Comparison of ENCODE assay signal across 23 cellular contexts in the genomic region with DNA sequence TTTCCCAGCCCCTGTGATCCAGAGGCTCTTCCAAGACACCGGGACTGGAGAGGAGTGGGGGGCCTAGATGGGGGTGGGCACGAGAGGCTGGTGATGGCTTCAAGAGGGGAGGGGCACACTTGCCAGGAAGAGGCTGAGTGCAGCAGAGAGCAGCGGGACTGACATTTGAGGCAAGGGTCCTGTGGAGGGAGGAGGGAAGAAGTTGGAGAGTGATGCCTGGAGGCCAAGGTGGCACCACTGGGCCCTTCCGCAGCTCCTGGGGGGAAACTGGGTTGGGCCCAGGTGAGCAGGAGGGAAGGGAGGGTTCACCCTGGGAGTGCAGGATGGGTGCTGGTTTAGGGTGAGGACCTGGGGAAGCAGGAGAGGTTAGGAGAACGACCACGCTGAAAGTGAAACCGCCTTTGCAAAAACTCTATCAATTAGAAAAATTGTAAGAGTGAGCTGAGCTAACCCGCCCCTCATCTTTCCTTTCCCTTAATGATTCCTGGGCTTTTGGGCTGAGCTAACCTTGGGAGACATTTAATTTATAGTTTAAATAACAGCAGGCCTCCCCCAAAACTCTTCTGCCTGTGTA. TPM values are rescaled to one million over a fixed set of nuclear protein-coding genes. Genes with fewer than 3 reads are reported as not detected.
DNase-seq lines count a peak whose midpoint lies in the region; TF ChIP-seq lines count a peak whose summit lies in the region.
"Had no signal": no experiment of that assay in that cellular context is flagged by ENCODE, and none has a peak within 500 bp of the region (broad histone marks: within the 10 kb centered on the region; RNA-seq: fewer than 3 reads in every experiment).

No MANE protein-coding gene starts in this region.

- H3K4me3 Mint-ChIP-seq in activated naive CD4-positive, alpha-beta T cell treated with anti-CD3 and anti-CD28 coated beads, Interleukin-2, amount 10 ng/mL, durations not matched to agents 7 days and 5 days = no peak overlapping the region
- H3K4me3 Mint-ChIP-seq in activated naive CD4-positive, alpha-beta T cell treated with anti-CD3 and anti-CD28 coated beads for 36 hours = no peak overlapping the region
- H3K4me3 Mint-ChIP-seq in osteocyte (ENCODE audit: unreplicated experiment) = no peak overlapping the region
- H3K4me3 Mint-ChIP-seq: CD14-positive monocyte; CD4-positive, alpha-beta T cell; CD8-positive, alpha-beta memory T cell had no signal

- peaks cover 23% of the 10 kb centered on the region for H3K4me1 Mint-ChIP-seq in activated naive CD4-positive, alpha-beta T cell treated with anti-CD3 and anti-CD28 coated beads, Interleukin-2, amount 10 ng/mL, durations not matched to agents 7 days and 5 days
- H3K4me1 Mint-ChIP-seq in activated naive CD4-positive, alpha-beta T cell treated with anti-CD3 and anti-CD28 coated beads for 36 hours (ENCODE audit: low read depth) = no peaks in the 10 kb centered on the region
- H3K4me1 Mint-ChIP-seq in osteocyte (ENCODE audit: unreplicated experiment) = no peaks in the 10 kb centered on the region
- H3K4me1 Mint-ChIP-seq: CD14-positive monocyte; CD8-positive, alpha-beta memory T cell had no signal

- TF ChIP-seq CTCF in osteocyte (IDR thresholded peaks at IDR 0.05) = no peak

- H3K27me3 Mint-ChIP-seq in activated naive CD4-positive, alpha-beta T cell treated with anti-CD3 and anti-CD28 coated beads, Interleukin-2, amount 10 ng/mL, durations not matched to agents 7 days and 5 days = peaks cover 40% of the 10 kb centered on the region
- peaks cover 8% of the 10 kb centered on the region for H3K27me3 Mint-ChIP-seq in activated naive CD4-positive, alpha-beta T cell treated with anti-CD3 and anti-CD28 coated beads for 36 hours (ENCODE audit: low read depth)
- H3K27me3 Mint-ChIP-seq in osteocyte (ENCODE audit: unreplicated experiment) = peaks cover 59% of the 10 kb centered on the region

- H3K27ac Mint-ChIP-seq in activated naive CD4-positive, alpha-beta T cell treated with anti-CD3 and anti-CD28 coated beads, Interleukin-2, amount 10 ng/mL, durations not matched to agents 7 days and 5 days = peak overlapping the region; percentile 33
- no peak overlapping the region for H3K27ac Mint-ChIP-seq in activated naive CD4-positive, alpha-beta T cell treated with anti-CD3 and anti-CD28 coated beads for 36 hours
- no peak overlapping the region for H3K27ac Mint-ChIP-seq in osteocyte (ENCODE audit: unreplicated experiment)
- H3K27ac Mint-ChIP-seq: CD14-positive monocyte; CD4-positive, alpha-beta T cell had no signal

- H3K9me3 Mint-ChIP-seq in activated naive CD4-positive, alpha-beta T cell treated with anti-CD3 and anti-CD28 coated beads, Interleukin-2, amount 10 ng/mL, durations not matched to agents 7 days and 5 days = no peaks in the 10 kb centered on the region
- H3K9me3 Mint-ChIP-seq in activated naive CD4-positive, alpha-beta T cell treated with anti-CD3 and anti-CD28 coated beads for 36 hours = no peaks in the 10 kb centered on the region
- peaks cover 1% of the 10 kb centered on the region for H3K9me3 Mint-ChIP-seq in osteocyte (ENCODE audit: unreplicated experiment)
- H3K9me3 Mint-ChIP-seq: CD4-positive, alpha-beta T cell; CD8-positive, alpha-beta memory T cell had no signal

- intact Hi-C loops in activated naive CD4-positive, alpha-beta T cell treated with anti-CD3 and anti-CD28 coated beads for 36 hours (cut with micrococcal nuclease) = no loop called here
- intact Hi-C loops in posterior cingulate gyrus (cut with DNase I) = no loop called here

- CTCF ChIA-PET in activated naive CD4-positive, alpha-beta T cell treated with anti-CD3 and anti-CD28 coated beads, Interleukin-2, amount 10 ng/mL, durations not matched to agents 7 days and 5 days (lab: Charles Lee) = no interaction called here
- CTCF ChIA-PET in activated naive CD4-positive, alpha-beta T cell treated with anti-CD3 and anti-CD28 coated beads for 36 hours (lab: Charles Lee) = interaction anchor here (0.9 kb wide), 1 partner anchor 10 kb away, joined by 3 read pairs; no protein-coding TSS in a partner anchor

- no peaks in the 10 kb centered on the region for H3K36me3 Mint-ChIP-seq in activated naive CD4-positive, alpha-beta T cell treated with anti-CD3 and anti-CD28 coated beads, Interleukin-2, amount 10 ng/mL, durations not matched to agents 7 days and 5 days
- no peaks in the 10 kb centered on the region for H3K36me3 Mint-ChIP-seq in activated naive CD4-positive, alpha-beta T cell treated with anti-CD3 and anti-CD28 coated beads for 36 hours (ENCODE audit: low read depth)
- no peaks in the 10 kb centered on the region for H3K36me3 Mint-ChIP-seq in osteocyte (ENCODE audit: unreplicated experiment)
- H3K36me3 Mint-ChIP-seq: CD14-positive monocyte; CD8-positive, alpha-beta memory T cell had no signal

- no peak for DNase-seq in activated naive CD4-positive, alpha-beta T cell treated with anti-CD3 and anti-CD28 coated beads, Interleukin-2, amount 10 ng/mL, durations not matched to agents 7 days and 5 days
- DNase-seq in activated naive CD4-positive, alpha-beta T cell treated with anti-CD3 and anti-CD28 coated beads for 36 hours = no peak
- peak; percentile 2 for DNase-seq in GM03348 (ENCODE audit: low spot score)
- peak; percentile 59 for DNase-seq in osteocyte (ENCODE audit: extremely low spot score, unreplicated experiment)
- no peak for DNase-seq in foreskin melanocyte
- DNase-seq in NCI-H1417 treated with DMSO at 0.1 percent for 48 hours (lab: John Stamatoyannopoulos, UW) = no peak
- DNase-seq in posterior cingulate gyrus = no peak
- DNase-seq: 8988T; ACHN; AML-193; BE2C; CD4-positive, alpha-beta T cell; CD8-positive, alpha-beta memory T cell; DMS53; DMS79 treated with DMSO at 0.1 percent for 48 hours; GF-D8; GM23248; H7; HCEC 1CT had no signal

RNA-seq across cellular contexts. Expression of a gene that starts 26.2 kb away (rescaled TPM):
- total RNA-seq in activated naive CD4-positive, alpha-beta T cell treated with anti-CD3 and anti-CD28 coated beads for 36 hours = not detected
- not detected in 2 replicates for total RNA-seq in osteocyte
- total RNA-seq: CD8-positive, alpha-beta memory T cell; Daoy; G401; GM23248; H1; H7 had no signal

RNA-seq across cellular contexts. Expression of a gene that starts 39.8 kb away (rescaled TPM):
- not detected for total RNA-seq in activated naive CD4-positive, alpha-beta T cell treated with anti-CD3 and anti-CD28 coated beads for 36 hours
- total RNA-seq in osteocyte = not detected in 2 replicates
- total RNA-seq: CD4-positive, alpha-beta T cell; CD8-positive, alpha-beta memory T cell; Daoy; G401; GM23248; H1; H7 had no signal

Comparison
In these comparisons a context has a peak if more than half of its experiments do, and no peak if none do; other contexts are left out.
1. DNase-seq: peak in GM03348 (single experiment) and osteocyte (single experiment); none in activated naive CD4-positive, alpha-beta T cell treated with anti-CD3 and anti-CD28 coated beads, Interleukin-2, amount 10 ng/mL, durations not matched to agents 7 days and 5 days (single experiment), activated naive CD4-positive, alpha-beta T cell treated with anti-CD3 and anti-CD28 coated beads for 36 hours (single experiment), foreskin melanocyte (single experiment), NCI-H1417 treated with DMSO at 0.1 percent for 48 hours (single experiment) and posterior cingulate gyrus (0 of 10).